8 cellular contexts compared by ENCODE assay signal in the genomic region with DNA sequence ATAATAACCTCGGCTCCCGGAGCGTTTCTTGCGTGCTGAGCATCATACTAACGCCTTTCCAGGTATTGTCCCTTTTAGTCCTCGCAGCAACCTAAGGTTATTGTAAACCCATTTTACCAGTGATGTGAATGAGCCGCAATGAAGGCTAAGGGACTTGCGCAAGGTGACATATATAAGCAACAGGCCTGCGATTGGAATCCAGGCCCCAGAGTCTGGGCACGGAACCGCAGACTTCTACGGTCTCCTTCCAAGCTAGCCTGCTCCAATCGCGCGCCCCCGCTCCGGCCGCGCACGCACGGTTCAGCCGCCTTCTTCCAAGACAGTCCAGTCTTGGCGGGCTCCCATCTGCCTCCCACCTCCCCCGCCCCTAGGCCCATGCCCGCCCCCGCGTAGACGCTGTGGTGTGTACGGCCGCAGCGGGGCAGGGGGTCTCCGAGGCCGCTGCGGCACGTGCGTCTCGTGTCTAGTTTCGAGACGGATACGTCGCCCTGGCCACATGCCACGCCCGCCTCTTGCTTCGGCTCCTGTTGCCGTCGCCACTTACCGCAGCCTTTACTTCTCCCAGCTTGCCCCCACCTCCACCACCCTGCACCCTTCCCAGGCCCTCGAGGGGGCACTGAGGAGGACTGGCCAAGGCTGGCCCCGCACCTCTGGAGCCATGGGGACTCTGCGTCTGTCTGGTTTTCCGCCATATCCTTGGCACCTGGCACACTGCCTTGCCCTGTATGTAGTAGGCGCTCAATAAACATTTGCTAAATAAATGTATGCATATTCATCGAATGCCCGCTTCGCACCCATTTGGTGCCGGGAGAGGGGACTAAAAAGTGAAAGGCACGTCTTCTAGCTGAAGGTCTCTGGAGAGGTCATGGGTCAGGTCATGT. TPM values are rescaled to one million over a fixed set of nuclear protein-coding genes. Genes with fewer than 3 reads are reported as not detected.
DNase-seq lines count a peak whose midpoint lies in the region; ATAC-seq, FAIRE-seq and TF ChIP-seq lines count a peak whose summit lies in the region.

No MANE protein-coding gene starts in this region.

- peak overlapping the region; percentile 31; the same call in 1 of the 2 replicates for H2BK15ac ChIP-seq in H1 (ENCODE audit: low read length)

- no peak overlapping the region for H3K56ac ChIP-seq in H1 (replicated peaks; ENCODE audit: insufficient read length, low read depth, low read length)

- no peak overlapping the region for H4K5ac ChIP-seq in H1 (ENCODE audit: insufficient read length, low read depth, low read length)

- no peak for FAIRE-seq in H1 (lab: Jason Lieb, UNC)

- peaks cover 1% of the 10 kb centered on the region; the same call in 1 of the 2 replicates for H3K79me1 ChIP-seq in H1 (ENCODE audit: low read depth, low read length)

- H3K27me3 ChIP-seq in GM23248 (replicated peaks; ENCODE audit: insufficient read depth), result no peaks in the 10 kb centered on the region
- peaks cover 7 to 52% (median 31%) of the 10 kb centered on the region in 4 experiments for H3K27me3 ChIP-seq in H1 (replicated peaks in 1 of 4; ENCODE audit: control insufficient read depth in 3 of 4, extremely low read depth in 1 of 4, insufficient read depth in 3 of 4, low read length in 3 of 4)
- H3K27me3 ChIP-seq in mononuclear cell (ENCODE audit: insufficient read depth, low read length), result no peaks in the 10 kb centered on the region

- H4K20me1 ChIP-seq in GM23248 (ENCODE audit: insufficient read depth), result no peaks in the 10 kb centered on the region
- peaks cover 0 to 10% of the 10 kb centered on the region in 2 experiments for H4K20me1 ChIP-seq in H1 (replicated peaks in 1 of 2; ENCODE audit: control insufficient read depth in 1 of 2, insufficient read depth in 2 of 2, low read length in 2 of 2)

- peaks cover 5% of the 10 kb centered on the region; the same call in 1 of the 2 replicates for H3K4me1 ChIP-seq in GM23248 (ENCODE audit: insufficient read depth)
- H3K4me1 ChIP-seq in H1 (replicated peaks in 1 of 4; ENCODE audit: control insufficient read depth in 3 of 4, insufficient read depth in 4 of 4, low read length in 3 of 4), result peaks cover 0 to 8% (median 3%) of the 10 kb centered on the region in 4 experiments; a peak in 5 of 7 replicates
- peaks cover 38% of the 10 kb centered on the region for H3K4me1 ChIP-seq in mononuclear cell (ENCODE audit: insufficient read depth, low read length)

- H3K9me3 ChIP-seq in GM23248 (ENCODE audit: low read depth) (no peaks in the 10 kb centered on the region), H1 (ENCODE audit: insufficient read depth in 2 of 2, low read depth in 1 of 2, low read length in 1 of 2) (no peaks in the 10 kb centered on the region), mononuclear cell (ENCODE audit: low read depth, low read length) (no peaks in the 10 kb centered on the region)

- H3K4me2 ChIP-seq in GM23248 (ENCODE audit: unreplicated experiment) (peak overlapping the region; percentile 79), H1 (ENCODE audit: insufficient read depth in 1 of 2, low read depth in 2 of 2, low read length in 2 of 2) (peak overlapping the region; percentile 90 to 92)

- no peak overlapping the region for H3K23ac ChIP-seq in H1 (ENCODE audit: insufficient read length)

- POLR2A ChIA-PET in H1 (lab: Charles Lee; ENCODE audit: partially characterized antibody), result interaction anchor here (0.9 to 3.7 kb wide), 10 partner anchors 9 to 127 kb away, joined by 3 to 29 read pairs (median 5); partner anchors contain the start of genes NOL7 and SIRT5

- ATAC-seq in GM18870 (IDR thresholded peaks at IDR 0.05; ENCODE audit: unreplicated experiment), result no peak
- no peak for ATAC-seq in GM18517 (IDR thresholded peaks at IDR 0.05; ENCODE audit: unreplicated experiment)

- H2BK5ac ChIP-seq in H1 (ENCODE audit: low read depth, low read length), result no peak overlapping the region

- TF ChIP-seq RAD21 in H1 (IDR thresholded peaks at IDR 0.05 in 1 of 2, conservative IDR thresholded peaks at IDR 0.05 in 1 of 2; ENCODE audit: low read depth in 2 of 2, low read length in 2 of 2), result no peak

- H3K4me1 Mint-ChIP-seq in type B pancreatic cell (ENCODE audit: unreplicated experiment), result peaks cover 18% of the 10 kb centered on the region

- H2BK120ac ChIP-seq in H1 (replicated peaks; ENCODE audit: low read depth, low read length), result no peak overlapping the region

- peak overlapping the region; percentile 68; the same call in 1 of the 2 replicates for H2BK12ac ChIP-seq in H1 (ENCODE audit: low read depth, low read length)

- no peak overlapping the region for H4K91ac ChIP-seq in H1 (replicated peaks; ENCODE audit: insufficient read length, low read length)

- H2AK5ac ChIP-seq in H1 (ENCODE audit: low read depth, low read length), result no peak overlapping the region

- H3K27me3 Mint-ChIP-seq in type B pancreatic cell, result peaks cover 37% of the 10 kb centered on the region

- peak overlapping the region; percentile 81 for H3K27ac Mint-ChIP-seq in type B pancreatic cell

- peak overlapping the region; percentile 29; the same call in 1 of the 2 replicates for H3K9ac ChIP-seq in GM23248
- no peak overlapping the region for H3K9ac ChIP-seq in H1 (replicated peaks in 1 of 4; ENCODE audit: extremely low read depth in 1 of 4, low read depth in 3 of 4, low read length in 3 of 4)

- H3K23me2 ChIP-seq in H1 (ENCODE audit: low read depth, low read length), result peaks cover 29% of the 10 kb centered on the region

- H3K4me3 ChIP-seq in AG09309 (ENCODE audit: control insufficient read depth, low read depth, low read length), result peak overlapping the region; percentile 42
- peak overlapping the region; percentile 71 for H3K4me3 ChIP-seq in GM23248
- H3K4me3 ChIP-seq in H1 (ENCODE audit: extremely low read depth in 1 of 4, insufficient read depth in 2 of 4, low read depth in 3 of 4, low read length in 4 of 4), result peak overlapping the region; percentile 31 to 87 (median 46); a peak in 7 of 8 replicates
- peak overlapping the region; percentile 50 for H3K4me3 ChIP-seq in mononuclear cell (ENCODE audit: low read length)

- H4K8ac ChIP-seq in H1 (ENCODE audit: extremely low read depth, insufficient read depth, low read length), result peak overlapping the region; percentile 21; the same call in 1 of the 2 replicates

- no peaks in the 10 kb centered on the region for H3F3A ChIP-seq in GM23248 (ENCODE audit: insufficient read depth)

- TF ChIP-seq EP300 in H1 (IDR thresholded peaks at IDR 0.05; ENCODE audit: borderline replicate concordance in 1 of 2, low read depth in 2 of 2, low read length in 2 of 2), result no peak

- in situ Hi-C loops in GM23248 (cut with MboI), result no loop called here

- H3K4ac ChIP-seq in H1 (replicated peaks; ENCODE audit: insufficient read length, low read depth, low read length), result peak overlapping the region; percentile 65

- TF ChIP-seq CTCF in AG09309 (IDR thresholded peaks at IDR 0.05; ENCODE audit: control insufficient read depth, insufficient read depth, low read depth, low read length, missing control alignments), result no peak
- no peak for TF ChIP-seq CTCF in H1 (IDR thresholded peaks at IDR 0.05; ENCODE audit: control extremely low read depth in 1 of 3, insufficient read depth in 1 of 3, low read depth in 1 of 3, low read length in 3 of 3)
- no peak for TF ChIP-seq CTCF in type B pancreatic cell (conservative IDR thresholded peaks at IDR 0.05)

- H2AFZ ChIP-seq in GM23248 (peak overlapping the region; percentile 90), H1 (ENCODE audit: low read length) (peak overlapping the region; percentile 75; the same call in 1 of the 2 replicates)

- no peak overlapping the region for H3K27ac ChIP-seq in GM23248
- no peak overlapping the region for H3K27ac ChIP-seq in H1 (ENCODE audit: low read depth, low read length)

- 0 out of 3 replicates have a peak, but pooled peaks of 1 of the 2 experiments have one; percentile 11 for TF ChIP-seq POLR2A in H1 (IDR thresholded peaks at IDR 0.05; ENCODE audit: control extremely low read depth in 1 of 2, low read depth in 2 of 2, low read length in 2 of 2)

- H3K14ac ChIP-seq in H1 (ENCODE audit: insufficient read length), result no peak overlapping the region

- CTCF ChIA-PET in H1 (lab: Charles Lee; ENCODE audit: partially characterized antibody), result interaction anchor here (0.8 to 2.3 kb wide), 5 partner anchors 20 to 158 kb away, joined by 3 to 6 read pairs (median 4); partner anchors contain the start of gene SIRT5

- no peaks in the 10 kb centered on the region for H3K79me2 ChIP-seq in GM23248 (ENCODE audit: insufficient read depth)
- H3K79me2 ChIP-seq in H1 (ENCODE audit: control insufficient read depth in 1 of 2, insufficient read depth in 2 of 2, low read length in 2 of 2), result peaks cover 0 to 17% of the 10 kb centered on the region in 2 experiments; a peak in 3 of 4 replicates

- H3K9me3 Mint-ChIP-seq in type B pancreatic cell, result no peaks in the 10 kb centered on the region

- no peaks in the 10 kb centered on the region for H3K36me3 Mint-ChIP-seq in type B pancreatic cell

- DNase-seq in AG09309 (ENCODE audit: low read depth), result no peak
- DNase-seq in GM23248, result peak; percentile 57
- DNase-seq in T-helper 22 cell (ENCODE audit: low read depth), result peak; percentile 5
- DNase-seq in H1 (ENCODE audit: low read depth in 1 of 2, low spot score in 2 of 2), result no peak
- no peak for DNase-seq in type B pancreatic cell (ENCODE audit: extremely low spot score, unreplicated experiment)

- 0 out of 2 replicates have a peak overlapping the region, but pooled peaks have one; percentile 4 for H3K18ac ChIP-seq in H1 (ENCODE audit: extremely low read depth, low read length)

- H3K9me2 ChIP-seq in GM23248 (ENCODE audit: insufficient read depth), result no peaks in the 10 kb centered on the region

- peak overlapping the region; percentile 92 for H3K4me3 Mint-ChIP-seq in type B pancreatic cell

- 24 to 35% methylated on average over 37 to 56 of the region's 57 CpGs for WGBS in GM23248 (ENCODE audit: low coverage in 1 of 2, low lambda C conversion rate in 2 of 2, missing lambda C conversion rate in 2 of 2), 2 experiments
- 26% methylated on average over 37 of the region's 57 CpGs; no CpG with 5 or more reads in 1 of the 2 experiments for WGBS in H1 (ENCODE audit: extremely low coverage in 1 of 2, insufficient coverage in 1 of 2, insufficient read length in 1 of 2, insufficient replicate concordance in 2 of 2, low coverage in 1 of 2, low lambda C conversion rate in 2 of 2, missing lambda C conversion rate in 1 of 2), 2 experiments

- H2BK20ac ChIP-seq in H1 (ENCODE audit: low read length), result no peak overlapping the region; the same call in none of the 2 replicates

- H3K36me3 ChIP-seq in GM23248 (ENCODE audit: low read depth), result no peaks in the 10 kb centered on the region
- H3K36me3 ChIP-seq in H1 (ENCODE audit: control insufficient read depth in 2 of 4, insufficient read depth in 4 of 4, low read length in 3 of 4), result no peaks in the 10 kb centered on the region

RNA-seq across cellular contexts. Expression of gene GFOD1, which starts 0.9 kb away (rescaled TPM):
- total RNA-seq in GM23248 (2014; rRNA removed; shearing (Covaris generic)), result 0.97 and 1.6 TPM in 2 replicates
- polyA plus RNA-seq in GM23248 (2016; fragmentation: Nextera tagmentation; extraction: Ambion mirVana), result 0.74 and 0.84 TPM in 2 replicates
- 8.5 and 8.8 TPM in 2 replicates for total RNA-seq in H1 (2021; fragmentation: NEBNext Ultra II Directional; extraction: Animal tissue kit (Norgen Biotek cat#: 25700))
- 2.5 and 3.4 TPM in 2 replicates for polyA plus RNA-seq in H1 (2011; rRNA removed)
- 2.8 TPM for polyA plus RNA-seq in H1 (2011; cell fraction: cytosol; rRNA removed)
- 4.1 TPM for polyA plus RNA-seq in H1 (2011; cell fraction: nucleus; rRNA removed)
- polyA plus RNA-seq in H1 (2012, experiment 1 of 2), result 2.5 to 3.4 TPM (median 3.1 TPM) in 4 replicates
- 0.63 TPM for polyA plus RNA-seq in H1 (2012, experiment 2 of 2)
- polyA plus RNA-seq in H1 (2013, experiment 1 of 2), result 3.5 TPM
- 3.6 TPM for polyA plus RNA-seq in H1 (2013, experiment 2 of 2)
- 8.5 and 10.8 TPM in 2 replicates for polyA minus RNA-seq in H1 (2011; rRNA and poly(A)+ RNA removed)
- polyA minus RNA-seq in H1 (2011; cell fraction: cytosol; rRNA and poly(A)+ RNA removed), result 7.9 TPM
- 14.4 TPM for polyA minus RNA-seq in H1 (2011; cell fraction: nucleus; rRNA and poly(A)+ RNA removed)
- total RNA-seq in mononuclear cell, result 10.3 TPM
- total RNA-seq in type B pancreatic cell (ENCODE audit: low replicate concordance), result 4.1 and 4.8 TPM in 2 replicates

Comparison
In these comparisons a context has a peak if more than half of its experiments do, and no peak if none do; other contexts are left out.
1. DNase-seq: peak in GM23248 (single experiment) and T-helper 22 cell (single experiment); none in AG09309 (single experiment), H1 (0 of 2) and type B pancreatic cell (single experiment).
2. Peak in every context shown above with its lines, with median percentiles within 50 percentile points of each other: H3K4me3 ChIP-seq.